Comparison of ENCODE assay signal across 1 cellular context in the genomic region with DNA sequence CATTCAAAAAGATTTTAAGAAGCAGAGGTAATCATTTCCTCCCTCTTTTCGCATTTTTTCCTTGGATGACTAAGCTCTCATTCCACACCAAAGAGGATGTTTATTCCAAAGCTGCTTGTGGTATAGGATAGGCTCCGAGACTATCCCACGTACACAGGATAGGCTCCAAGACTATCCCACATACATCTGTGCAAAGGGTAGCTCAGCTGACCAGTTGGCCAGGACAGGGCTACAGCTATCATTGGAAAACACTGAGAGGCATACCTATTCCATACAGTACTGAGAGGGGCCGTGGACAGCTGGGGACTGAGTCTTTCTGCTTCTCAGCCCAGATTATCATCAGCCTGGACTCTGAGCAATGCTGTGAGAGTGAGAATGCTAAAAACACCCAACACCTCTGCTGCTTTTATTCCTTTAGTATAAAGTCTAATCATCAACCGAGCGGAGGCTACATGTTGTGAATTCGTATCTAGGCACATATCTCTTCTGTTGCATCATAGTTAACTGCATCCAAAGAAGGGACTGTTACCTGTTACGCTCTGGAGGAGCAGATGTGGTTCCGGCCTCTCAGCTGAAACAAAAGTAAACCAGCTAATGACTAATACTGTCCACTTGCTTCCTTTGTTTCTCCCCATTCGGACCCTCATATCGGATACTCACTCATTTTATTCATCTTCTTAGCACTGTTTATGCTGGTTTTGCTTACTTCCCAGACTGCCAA.
TF ChIP-seq lines count a peak whose summit lies in the region.

No MANE protein-coding gene starts in this region.

TF ChIP-seq in H1, 55 proteins besides CTCF, POLR2A, EP300 and RAD21 (continued from another document):
- TF ChIP-seq, protein P1, sequence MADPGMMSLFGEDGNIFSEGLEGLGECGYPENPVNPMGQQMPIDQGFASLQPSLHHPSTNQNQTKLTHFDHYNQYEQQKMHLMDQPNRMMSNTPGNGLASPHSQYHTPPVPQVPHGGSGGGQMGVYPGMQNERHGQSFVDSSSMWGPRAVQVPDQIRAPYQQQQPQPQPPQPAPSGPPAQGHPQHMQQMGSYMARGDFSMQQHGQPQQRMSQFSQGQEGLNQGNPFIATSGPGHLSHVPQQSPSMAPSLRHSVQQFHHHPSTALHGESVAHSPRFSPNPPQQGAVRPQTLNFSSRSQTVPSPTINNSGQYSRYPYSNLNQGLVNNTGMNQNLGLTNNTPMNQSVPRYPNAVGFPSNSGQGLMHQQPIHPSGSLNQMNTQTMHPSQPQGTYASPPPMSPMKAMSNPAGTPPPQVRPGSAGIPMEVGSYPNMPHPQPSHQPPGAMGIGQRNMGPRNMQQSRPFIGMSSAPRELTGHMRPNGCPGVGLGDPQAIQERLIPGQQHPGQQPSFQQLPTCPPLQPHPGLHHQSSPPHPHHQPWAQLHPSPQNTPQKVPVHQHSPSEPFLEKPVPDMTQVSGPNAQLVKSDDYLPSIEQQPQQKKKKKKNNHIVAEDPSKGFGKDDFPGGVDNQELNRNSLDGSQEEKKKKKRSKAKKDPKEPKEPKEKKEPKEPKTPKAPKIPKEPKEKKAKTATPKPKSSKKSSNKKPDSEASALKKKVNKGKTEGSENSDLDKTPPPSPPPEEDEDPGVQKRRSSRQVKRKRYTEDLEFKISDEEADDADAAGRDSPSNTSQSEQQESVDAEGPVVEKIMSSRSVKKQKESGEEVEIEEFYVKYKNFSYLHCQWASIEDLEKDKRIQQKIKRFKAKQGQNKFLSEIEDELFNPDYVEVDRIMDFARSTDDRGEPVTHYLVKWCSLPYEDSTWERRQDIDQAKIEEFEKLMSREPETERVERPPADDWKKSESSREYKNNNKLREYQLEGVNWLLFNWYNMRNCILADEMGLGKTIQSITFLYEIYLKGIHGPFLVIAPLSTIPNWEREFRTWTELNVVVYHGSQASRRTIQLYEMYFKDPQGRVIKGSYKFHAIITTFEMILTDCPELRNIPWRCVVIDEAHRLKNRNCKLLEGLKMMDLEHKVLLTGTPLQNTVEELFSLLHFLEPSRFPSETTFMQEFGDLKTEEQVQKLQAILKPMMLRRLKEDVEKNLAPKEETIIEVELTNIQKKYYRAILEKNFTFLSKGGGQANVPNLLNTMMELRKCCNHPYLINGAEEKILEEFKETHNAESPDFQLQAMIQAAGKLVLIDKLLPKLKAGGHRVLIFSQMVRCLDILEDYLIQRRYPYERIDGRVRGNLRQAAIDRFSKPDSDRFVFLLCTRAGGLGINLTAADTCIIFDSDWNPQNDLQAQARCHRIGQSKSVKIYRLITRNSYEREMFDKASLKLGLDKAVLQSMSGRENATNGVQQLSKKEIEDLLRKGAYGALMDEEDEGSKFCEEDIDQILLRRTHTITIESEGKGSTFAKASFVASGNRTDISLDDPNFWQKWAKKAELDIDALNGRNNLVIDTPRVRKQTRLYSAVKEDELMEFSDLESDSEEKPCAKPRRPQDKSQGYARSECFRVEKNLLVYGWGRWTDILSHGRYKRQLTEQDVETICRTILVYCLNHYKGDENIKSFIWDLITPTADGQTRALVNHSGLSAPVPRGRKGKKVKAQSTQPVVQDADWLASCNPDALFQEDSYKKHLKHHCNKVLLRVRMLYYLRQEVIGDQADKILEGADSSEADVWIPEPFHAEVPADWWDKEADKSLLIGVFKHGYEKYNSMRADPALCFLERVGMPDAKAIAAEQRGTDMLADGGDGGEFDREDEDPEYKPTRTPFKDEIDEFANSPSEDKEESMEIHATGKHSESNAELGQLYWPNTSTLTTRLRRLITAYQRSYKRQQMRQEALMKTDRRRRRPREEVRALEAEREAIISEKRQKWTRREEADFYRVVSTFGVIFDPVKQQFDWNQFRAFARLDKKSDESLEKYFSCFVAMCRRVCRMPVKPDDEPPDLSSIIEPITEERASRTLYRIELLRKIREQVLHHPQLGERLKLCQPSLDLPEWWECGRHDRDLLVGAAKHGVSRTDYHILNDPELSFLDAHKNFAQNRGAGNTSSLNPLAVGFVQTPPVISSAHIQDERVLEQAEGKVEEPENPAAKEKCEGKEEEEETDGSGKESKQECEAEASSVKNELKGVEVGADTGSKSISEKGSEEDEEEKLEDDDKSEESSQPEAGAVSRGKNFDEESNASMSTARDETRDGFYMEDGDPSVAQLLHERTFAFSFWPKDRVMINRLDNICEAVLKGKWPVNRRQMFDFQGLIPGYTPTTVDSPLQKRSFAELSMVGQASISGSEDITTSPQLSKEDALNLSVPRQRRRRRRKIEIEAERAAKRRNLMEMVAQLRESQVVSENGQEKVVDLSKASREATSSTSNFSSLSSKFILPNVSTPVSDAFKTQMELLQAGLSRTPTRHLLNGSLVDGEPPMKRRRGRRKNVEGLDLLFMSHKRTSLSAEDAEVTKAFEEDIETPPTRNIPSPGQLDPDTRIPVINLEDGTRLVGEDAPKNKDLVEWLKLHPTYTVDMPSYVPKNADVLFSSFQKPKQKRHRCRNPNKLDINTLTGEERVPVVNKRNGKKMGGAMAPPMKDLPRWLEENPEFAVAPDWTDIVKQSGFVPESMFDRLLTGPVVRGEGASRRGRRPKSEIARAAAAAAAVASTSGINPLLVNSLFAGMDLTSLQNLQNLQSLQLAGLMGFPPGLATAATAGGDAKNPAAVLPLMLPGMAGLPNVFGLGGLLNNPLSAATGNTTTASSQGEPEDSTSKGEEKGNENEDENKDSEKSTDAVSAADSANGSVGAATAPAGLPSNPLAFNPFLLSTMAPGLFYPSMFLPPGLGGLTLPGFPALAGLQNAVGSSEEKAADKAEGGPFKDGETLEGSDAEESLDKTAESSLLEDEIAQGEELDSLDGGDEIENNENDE (IDR thresholded peaks at IDR 0.05; ENCODE audit: insufficient replicate concordance, low read length) = no peak
- no peak for TF ChIP-seq MAFK (IDR thresholded peaks at IDR 0.05; ENCODE audit: low read depth, low read length)
